Comparison of ENCODE assay signal across 24 cellular contexts in the genomic region with DNA sequence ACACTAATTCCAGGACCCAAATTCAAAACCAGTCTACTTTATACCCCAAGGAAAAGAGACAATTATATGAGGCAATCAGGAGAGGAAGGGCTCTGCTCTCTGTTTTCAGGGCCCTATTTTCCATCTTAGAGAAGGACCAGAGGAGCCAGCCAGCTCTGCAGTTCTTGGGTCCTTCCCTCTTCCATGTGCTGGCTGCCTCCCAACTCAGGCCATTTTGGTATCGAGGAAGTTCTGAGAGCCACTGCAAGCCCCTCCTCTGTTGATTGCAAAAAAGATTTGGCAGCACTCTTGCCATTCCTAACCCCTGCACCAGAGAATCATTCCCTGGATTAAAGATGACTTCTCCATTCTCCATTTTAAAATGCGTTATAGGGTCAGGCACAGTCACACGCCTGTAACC.
"Had no signal": no experiment of that assay in that cellular context is flagged by ENCODE, and none has a peak within 500 bp of the region (broad histone marks: within the 10 kb centered on the region; RNA-seq: fewer than 3 reads in every experiment).

No MANE protein-coding gene starts in this region.

- H3K36me3 ChIP-seq: esophagus squamous epithelium, prostate gland, right atrium auricular region, stomach, thyroid gland had no signal

- H3K4me3 ChIP-seq: coronary artery, esophagus squamous epithelium, heart right ventricle, prostate gland, right atrium auricular region, smooth muscle cell, stomach, thyroid gland had no signal

- DNase-seq: dermis blood vessel endothelial cell; effector memory CD4-positive, alpha-beta T cell; erythroblast; esophagus squamous epithelium; foreskin melanocyte; glutamatergic neuron; heart right ventricle; hippocampal formation; mammary epithelial cell; mesendoderm; midbrain; naive thymus-derived CD8-positive, alpha-beta T cell; nucleus accumbens; stimulated activated CD4-positive, alpha-beta T cell treated with anti-CD3 and anti-CD28 coated beads, Interleukin-2, amount 100 ng/mL, for 24 hours; stimulated activated CD4-positive, alpha-beta T cell treated with anti-CD3 and anti-CD28 coated beads, Interleukin-4, amount 100 ng/mL, for 24 hours; stimulated activated naive CD4-positive, alpha-beta T cell treated with Interleukin-2 at 50 U/mL for 16 hours; stomach; thyroid gland had no signal

- H3K9me3 ChIP-seq: esophagus squamous epithelium, prostate gland, thyroid gland had no signal

- H3K27ac ChIP-seq: coronary artery, esophagus squamous epithelium, heart right ventricle, prostate gland, right atrium auricular region, stomach, thyroid gland had no signal

- ATAC-seq: heart right ventricle; naive thymus-derived CD8-positive, alpha-beta T cell; sciatic nerve; stimulated activated effector memory CD8-positive, alpha-beta T cell treated with anti-CD3 and anti-CD28 coated beads, Interleukin-12 subunit alpha, Interleukin-12 subunit beta, amount 100 ng/mL, for 72 hours had no signal

- H3K4me1 ChIP-seq: esophagus squamous epithelium, prostate gland, right atrium auricular region, stomach, thyroid gland had no signal

- H3K27me3 ChIP-seq: esophagus squamous epithelium, heart right ventricle, right atrium auricular region, stomach, thyroid gland had no signal
